10 cellular contexts compared by ENCODE assay signal in genomic region chr2:111624401-111625156, GRCh38.
DNase-seq lines count a peak whose midpoint lies in the region; ATAC-seq and TF ChIP-seq lines count a peak whose summit lies in the region.
"Had no signal": no experiment of that assay in that cellular context is flagged by ENCODE, and none has a peak within 500 bp of the region (broad histone marks: within the 10 kb centered on the region; RNA-seq: fewer than 3 reads in every experiment).

No MANE protein-coding gene starts in this region.

- H3K27ac Mint-ChIP-seq in glutamatergic neuron (ENCODE audit: unreplicated experiment) (no peak overlapping the region), GM23338 (no peak overlapping the region)

- H2BK15ac ChIP-seq in mesenchymal stem cell (ENCODE audit: low read depth, poor library complexity, severe bottlenecking), result no peak overlapping the region

- peaks cover 19% of the 10 kb centered on the region for H3K4me1 ChIP-seq in Loucy (ENCODE audit: insufficient read depth, low read length, poor library complexity, severe bottlenecking)
- no peaks in the 10 kb centered on the region for H3K4me1 ChIP-seq in body of pancreas
- no peaks in the 10 kb centered on the region for H3K4me1 ChIP-seq in mesenchymal stem cell (ENCODE audit: control insufficient read depth, insufficient read depth, low read depth, low read length)
- H3K4me1 ChIP-seq in GM23338 (ENCODE audit: insufficient read depth), result no peaks in the 10 kb centered on the region

- H3K4ac ChIP-seq in mesenchymal stem cell (ENCODE audit: low read depth in 1 of 2, low read length in 2 of 2), result no peak overlapping the region

- H3K18ac ChIP-seq in mesenchymal stem cell (ENCODE audit: low read depth in 1 of 2, low read length in 2 of 2), result peak overlapping the region in 1 of 2 experiments; percentile 79

- no peak overlapping the region for H3K4me3 Mint-ChIP-seq in glutamatergic neuron (ENCODE audit: unreplicated experiment)
- no peak overlapping the region for H3K4me3 Mint-ChIP-seq in GM23338

- H3K9ac ChIP-seq in Loucy (ENCODE audit: low read depth, low read length, poor library complexity, severe bottlenecking) (no peak overlapping the region), mesenchymal stem cell (ENCODE audit: low read length) (no peak overlapping the region)

- no peak overlapping the region for H3K14ac ChIP-seq in mesenchymal stem cell (ENCODE audit: low read length in 2 of 2)

- H3K4me1 Mint-ChIP-seq in glutamatergic neuron (ENCODE audit: low read depth, unreplicated experiment), result no peaks in the 10 kb centered on the region
- no peaks in the 10 kb centered on the region for H3K4me1 Mint-ChIP-seq in GM23338

- TF ChIP-seq CTCF in Loucy (conservative IDR thresholded peaks at IDR 0.05; ENCODE audit: low read length) (no peak), body of pancreas (IDR thresholded peaks at IDR 0.05) (no peak), glutamatergic neuron (IDR thresholded peaks at IDR 0.05; ENCODE audit: partially characterized antibody, unreplicated experiment) (no peak), GM23338 (conservative IDR thresholded peaks at IDR 0.05; ENCODE audit: low read depth in 2 of 2) (no peak)

- H3K79me2 ChIP-seq in Loucy (ENCODE audit: insufficient read depth, low read length) (no peaks in the 10 kb centered on the region), GM23338 (replicated peaks; ENCODE audit: insufficient read depth) (no peaks in the 10 kb centered on the region)

- H2BK12ac ChIP-seq in mesenchymal stem cell (ENCODE audit: low read length in 2 of 2), result peak overlapping the region in 1 of 2 experiments; percentile 15

- H3K23ac ChIP-seq in mesenchymal stem cell (ENCODE audit: low read length in 2 of 2), result no peak overlapping the region

- H3K4me2 ChIP-seq in Loucy (ENCODE audit: low read depth, low read length, poor library complexity, severe bottlenecking) (peak overlapping the region; percentile 60), mesenchymal stem cell (ENCODE audit: low read length, poor library complexity, severe bottlenecking) (no peak overlapping the region), GM23338 (no peak overlapping the region)

- no peaks in the 10 kb centered on the region for H3K36me3 ChIP-seq in Loucy (ENCODE audit: insufficient read depth, low read length)
- H3K36me3 ChIP-seq in body of pancreas (replicated peaks in 1 of 2; ENCODE audit: insufficient read depth in 1 of 2, low read depth in 2 of 2), result no peaks in the 10 kb centered on the region
- no peaks in the 10 kb centered on the region for H3K36me3 ChIP-seq in mesenchymal stem cell (ENCODE audit: control insufficient read depth in 1 of 2, insufficient read depth in 2 of 2, low read depth in 1 of 2, low read length in 2 of 2)
- H3K36me3 ChIP-seq in GM23338 (ENCODE audit: insufficient read depth), result 0 out of 2 replicates have a peak, but pooled peaks cover 5% of the 10 kb centered on the region

- no peaks in the 10 kb centered on the region for H3K27me3 Mint-ChIP-seq in glutamatergic neuron (ENCODE audit: unreplicated experiment)
- H3K27me3 Mint-ChIP-seq in GM23338 (ENCODE audit: insufficient read depth, low read depth, poor library complexity), result no peaks in the 10 kb centered on the region

- no peak overlapping the region for H3K27ac ChIP-seq in body of pancreas
- no peak overlapping the region for H3K27ac ChIP-seq in mesenchymal stem cell (ENCODE audit: low read length, poor library complexity, severe bottlenecking)
- H3K27ac ChIP-seq in GM23338 (ENCODE audit: low read depth), result no peak overlapping the region

- DNase-seq in CD1c-positive myeloid dendritic cell (ENCODE audit: extremely low spot score) (peak; percentile 76), body of pancreas (no peak), mesenchymal stem cell (peak; percentile 97), glutamatergic neuron (no peak), NCI-H2227 (lab: John Stamatoyannopoulos, UW; ENCODE audit: unreplicated experiment) (no peak), GM23338 (ENCODE audit: low spot score) (no peak)
- no peak for DNase-seq in stimulated activated CD4-positive, alpha-beta T cell treated with anti-CD3 and anti-CD28 coated beads, Interleukin-4, amount 100 ng/mL, for 24 hours
- DNase-seq: effector CD8-positive, alpha-beta T cell; GDM1 had no signal

- H3K36me3 Mint-ChIP-seq in glutamatergic neuron (ENCODE audit: unreplicated experiment) (peaks cover 18% of the 10 kb centered on the region), GM23338 (ENCODE audit: low read depth) (peaks cover 11% of the 10 kb centered on the region; the same call in 2 of the 3 replicates)

- H4K20me1 ChIP-seq in Loucy (ENCODE audit: insufficient read depth, low read length, poor library complexity, severe bottlenecking), result no peaks in the 10 kb centered on the region
- H4K20me1 ChIP-seq in GM23338 (replicated peaks; ENCODE audit: insufficient read depth), result no peaks in the 10 kb centered on the region

- no peak overlapping the region for H4K8ac ChIP-seq in mesenchymal stem cell (ENCODE audit: low read length)

- no peaks in the 10 kb centered on the region for H3K27me3 ChIP-seq in Loucy (ENCODE audit: insufficient read depth, low read length, poor library complexity, severe bottlenecking)
- H3K27me3 ChIP-seq in body of pancreas, result no peaks in the 10 kb centered on the region
- H3K27me3 ChIP-seq in mesenchymal stem cell (ENCODE audit: control insufficient read depth in 1 of 2, insufficient read depth in 1 of 2, low read length in 2 of 2), result no peaks in the 10 kb centered on the region
- no peaks in the 10 kb centered on the region for H3K27me3 ChIP-seq in GM23338 (ENCODE audit: insufficient read depth)

- ATAC-seq in body of pancreas (peak; percentile 35), GM23338 (no peak)

- H2BK120ac ChIP-seq in mesenchymal stem cell (ENCODE audit: low read depth, low read length), result no peak overlapping the region

- TF ChIP-seq POLR2A in body of pancreas (IDR thresholded peaks at IDR 0.05), result no peak

- H3K9me3 ChIP-seq in Loucy (ENCODE audit: insufficient read depth, low read depth, low read length) (peaks cover 5% of the 10 kb centered on the region; the same call in 1 of the 2 replicates), body of pancreas (peaks cover 0 to 5% (median 0%) of the 10 kb centered on the region in 3 donors), mesenchymal stem cell (ENCODE audit: control insufficient read depth, low read length) (peaks cover 16% of the 10 kb centered on the region)

- intact Hi-C loops in body of pancreas (cut with DNase I), result no loop called here

- WGBS in body of pancreas, 2 donors, result 46 to 72% methylated on average over 3 of the region's 3 CpGs
- 25% methylated on average over 2 of the region's 3 CpGs for WGBS in mesenchymal stem cell

- H4K91ac ChIP-seq in mesenchymal stem cell (ENCODE audit: low read length), result no peak overlapping the region

- H3K9me2 ChIP-seq in Loucy (replicated peaks; ENCODE audit: low read depth, low read length) (no peaks in the 10 kb centered on the region), GM23338 (ENCODE audit: insufficient read depth) (peaks cover 8% of the 10 kb centered on the region)

- H2AK5ac ChIP-seq in mesenchymal stem cell (ENCODE audit: low read length, severe bottlenecking), result no peak overlapping the region

- H3K9me3 Mint-ChIP-seq in glutamatergic neuron (ENCODE audit: unreplicated experiment) (peaks cover 8% of the 10 kb centered on the region), GM23338 (peaks cover 20% of the 10 kb centered on the region; the same call in 2 of the 3 replicates)

- no peak overlapping the region for H3K4me3 ChIP-seq in Loucy (ENCODE audit: low read length, poor library complexity, severe bottlenecking)
- no peak overlapping the region for H3K4me3 ChIP-seq in body of pancreas
- H3K4me3 ChIP-seq in mesenchymal stem cell (ENCODE audit: insufficient read depth in 1 of 2, low read depth in 1 of 2, low read length in 2 of 2), result no peak overlapping the region
- H3K4me3 ChIP-seq in GM23338, result no peak overlapping the region

- H2BK5ac ChIP-seq in mesenchymal stem cell (ENCODE audit: low read depth, low read length, poor library complexity, severe bottlenecking), result no peak overlapping the region

- H2AFZ ChIP-seq in Loucy (ENCODE audit: low read length) (no peak overlapping the region), mesenchymal stem cell (ENCODE audit: low read depth, low read length) (no peak overlapping the region), GM23338 (no peak overlapping the region)

- no peaks in the 10 kb centered on the region for H3K79me1 ChIP-seq in mesenchymal stem cell (replicated peaks; ENCODE audit: low read length, poor library complexity, severe bottlenecking)

- H3F3A ChIP-seq in Loucy (ENCODE audit: low read depth), result no peaks in the 10 kb centered on the region
- H3F3A ChIP-seq in GM23338 (replicated peaks; ENCODE audit: low read depth), result no peaks in the 10 kb centered on the region

TF ChIP-seq in GM23338, 12 proteins besides CTCF, POLR2A, EP300 and RAD21 (continues in another document):
- TF ChIP-seq, protein P1, sequence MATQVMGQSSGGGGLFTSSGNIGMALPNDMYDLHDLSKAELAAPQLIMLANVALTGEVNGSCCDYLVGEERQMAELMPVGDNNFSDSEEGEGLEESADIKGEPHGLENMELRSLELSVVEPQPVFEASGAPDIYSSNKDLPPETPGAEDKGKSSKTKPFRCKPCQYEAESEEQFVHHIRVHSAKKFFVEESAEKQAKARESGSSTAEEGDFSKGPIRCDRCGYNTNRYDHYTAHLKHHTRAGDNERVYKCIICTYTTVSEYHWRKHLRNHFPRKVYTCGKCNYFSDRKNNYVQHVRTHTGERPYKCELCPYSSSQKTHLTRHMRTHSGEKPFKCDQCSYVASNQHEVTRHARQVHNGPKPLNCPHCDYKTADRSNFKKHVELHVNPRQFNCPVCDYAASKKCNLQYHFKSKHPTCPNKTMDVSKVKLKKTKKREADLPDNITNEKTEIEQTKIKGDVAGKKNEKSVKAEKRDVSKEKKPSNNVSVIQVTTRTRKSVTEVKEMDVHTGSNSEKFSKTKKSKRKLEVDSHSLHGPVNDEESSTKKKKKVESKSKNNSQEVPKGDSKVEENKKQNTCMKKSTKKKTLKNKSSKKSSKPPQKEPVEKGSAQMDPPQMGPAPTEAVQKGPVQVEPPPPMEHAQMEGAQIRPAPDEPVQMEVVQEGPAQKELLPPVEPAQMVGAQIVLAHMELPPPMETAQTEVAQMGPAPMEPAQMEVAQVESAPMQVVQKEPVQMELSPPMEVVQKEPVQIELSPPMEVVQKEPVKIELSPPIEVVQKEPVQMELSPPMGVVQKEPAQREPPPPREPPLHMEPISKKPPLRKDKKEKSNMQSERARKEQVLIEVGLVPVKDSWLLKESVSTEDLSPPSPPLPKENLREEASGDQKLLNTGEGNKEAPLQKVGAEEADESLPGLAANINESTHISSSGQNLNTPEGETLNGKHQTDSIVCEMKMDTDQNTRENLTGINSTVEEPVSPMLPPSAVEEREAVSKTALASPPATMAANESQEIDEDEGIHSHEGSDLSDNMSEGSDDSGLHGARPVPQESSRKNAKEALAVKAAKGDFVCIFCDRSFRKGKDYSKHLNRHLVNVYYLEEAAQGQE (IDR thresholded peaks at IDR 0.05; ENCODE audit: unreplicated experiment), result no peak

Comparison
In these comparisons a context has a peak if more than half of its experiments do, and no peak if none do; other contexts are left out.
1. DNase-seq: peak in CD1c-positive myeloid dendritic cell (single experiment) and mesenchymal stem cell (single experiment); none in body of pancreas (0 of 4), glutamatergic neuron (single experiment), NCI-H2227 (single experiment), stimulated activated CD4-positive, alpha-beta T cell treated with anti-CD3 and anti-CD28 coated beads, Interleukin-4, amount 100 ng/mL, for 24 hours (single experiment) and GM23338 (single experiment).